Comparison of ENCODE assay signal across 2 cellular contexts in the genomic region with DNA sequence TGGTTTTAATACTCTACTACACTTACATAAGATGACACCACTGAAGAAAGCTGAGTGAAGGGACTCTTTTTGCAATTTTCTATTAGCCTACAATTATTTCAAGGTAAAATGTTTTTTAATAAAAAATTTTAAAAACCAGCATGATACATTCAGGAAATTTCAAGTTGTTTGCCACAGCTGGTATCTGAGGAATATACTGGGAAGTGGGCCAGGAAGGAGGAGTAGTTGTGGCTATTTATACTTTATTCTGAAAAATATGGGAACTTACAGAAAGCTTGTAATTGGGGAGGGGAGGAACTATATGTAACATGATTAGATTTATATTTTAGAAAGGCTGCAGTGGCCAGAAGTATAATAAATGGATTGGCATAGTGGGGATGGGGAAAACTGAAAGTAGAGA.
TF ChIP-seq lines count a peak whose summit lies in the region.

No MANE protein-coding gene starts in this region.

TF ChIP-seq in SK-N-SH, 30 proteins besides CTCF, POLR2A, EP300 and RAD21:
- TF ChIP-seq NFIC (IDR thresholded peaks at IDR 0.05; ENCODE audit: borderline replicate concordance) (0 out of 2 replicates have a peak, but pooled peaks have one; percentile 16), FOSL2 (IDR thresholded peaks at IDR 0.05; ENCODE audit: borderline replicate concordance, low read depth) (no peak)

TF ChIP-seq in endothelial cell of umbilical vein, 7 proteins besides CTCF, POLR2A, EP300 and RAD21:
- TF ChIP-seq MAX (IDR thresholded peaks at IDR 0.05; ENCODE audit: insufficient read depth, insufficient read length), result no peak
- TF ChIP-seq EZH2 (IDR thresholded peaks at IDR 0.05; ENCODE audit: borderline replicate concordance, low read depth, low read length, severe bottlenecking), result no peak
- no peak for TF ChIP-seq MYC (IDR thresholded peaks at IDR 0.05; ENCODE audit: low read depth, low read length)
- TF ChIP-seq FOS (IDR thresholded peaks at IDR 0.05; ENCODE audit: borderline replicate concordance, insufficient read depth, low read length), result no peak
- no peak for TF ChIP-seq POLR2AphosphoS5 (IDR thresholded peaks at IDR 0.05; ENCODE audit: insufficient read depth, low read depth, low read length)
- no peak for TF ChIP-seq JUN (IDR thresholded peaks at IDR 0.05; ENCODE audit: borderline replicate concordance, insufficient read depth, insufficient read length, low read depth)
- no peak for TF ChIP-seq GATA2 (IDR thresholded peaks at IDR 0.05; ENCODE audit: insufficient read depth, insufficient read length, low read depth, low read length)
TF ChIP-seq in endothelial cell of umbilical vein: peak in this region for 0.
